In the genomic region with DNA sequence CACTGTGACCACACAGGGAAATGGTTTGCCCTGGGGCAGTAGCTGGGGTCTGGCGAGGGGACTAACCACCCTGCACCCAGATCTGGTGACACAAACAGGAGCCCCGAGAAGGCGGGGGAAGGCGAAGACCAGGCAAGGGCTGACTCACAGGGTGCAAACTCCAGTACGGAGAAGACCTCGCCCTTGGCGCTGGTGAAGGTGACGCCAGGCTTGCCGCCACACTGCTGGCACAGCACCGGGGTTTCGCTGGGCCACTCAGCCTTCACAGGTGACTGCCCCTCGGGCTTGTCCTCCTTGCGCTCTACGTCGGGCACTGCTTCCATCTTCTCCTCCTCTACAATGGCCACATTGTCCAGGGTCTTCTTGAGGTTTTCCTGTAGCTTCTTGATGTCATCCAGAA, we compare ENCODE assay signal across 27 cellular contexts.
"Had no signal": no experiment of that assay in that cellular context is flagged by ENCODE, and none has a peak within 500 bp of the region (broad histone marks: within the 10 kb centered on the region; RNA-seq: fewer than 3 reads in every experiment).

No MANE protein-coding gene starts in this region.

- H2AFZ ChIP-seq: PC-9 had no signal

- ATAC-seq: activated naive CD8-positive, alpha-beta T cell treated with anti-CD3 and anti-CD28 coated beads, Interleukin-2, amount 50 U/mL, for 24 hours; activated T-cell treated with anti-CD3 and anti-CD28 coated beads, Interleukin-2, amount 50 U/mL, for 4 hours had no signal

- H3K9me3 ChIP-seq: SJSA1, SK-N-SH had no signal

- H3K9me2 ChIP-seq: SK-N-SH had no signal

- H3K27me3 ChIP-seq: SJSA1 had no signal

- H3K4me2 ChIP-seq: PC-9, SK-N-SH had no signal

- FAIRE-seq: bronchial epithelial cell, TTC549 had no signal

- H3K27ac ChIP-seq: PC-9, SJSA1 had no signal

- H3K9ac ChIP-seq: SK-N-SH had no signal

- DNase-seq: activated CD4-positive, alpha-beta memory T cell treated with anti-CD3 and anti-CD28 coated beads for 36 hours; activated CD4-positive, alpha-beta T cell treated with anti-CD3 and anti-CD28 coated beads, Interleukin-2, amount 50 U/mL, for 1 hour; activated CD8-positive, alpha-beta memory T cell treated with anti-CD3 and anti-CD28 coated beads, Interleukin-2, amount 50 U/mL, for 4 hours; activated effector memory CD4-positive, alpha-beta T cell treated with Interleukin-2 at 50 U/mL for 16 hours; activated naive CD4-positive, alpha-beta T cell treated with anti-CD3 and anti-CD28 coated beads, Interleukin-2, amount 10 ng/mL, durations not matched to agents 7 days and 5 days; activated naive CD8-positive, alpha-beta T cell treated with anti-CD3 and anti-CD28 coated beads, Interleukin-2, amount 50 U/mL, for 24 hours; activated T-cell treated with anti-CD3 and anti-CD28 coated beads for 4 hours; activated T-cell treated with anti-CD3 and anti-CD28 coated beads, Interleukin-2, amount 50 U/mL, for 4 hours; anterior cingulate cortex; caudate nucleus; cerebellar nuclear complex; Kasumi-1; KG1; MM.1S; MV-4-11; NCI-H1092; NCI-H1436 treated with DMSO at 0.1 percent for 48 hours; NCI-H1694 treated with DMSO at 0.1 percent for 48 hours; NCI-H2029; NCI-H345; NCI-H524 treated with DMSO at 0.1 percent for 48 hours; SHP77 treated with DMSO at 0.1 percent for 48 hours; SK-N-SH had no signal

- H3K4me3 ChIP-seq: PC-9, SJSA1 had no signal
